Comparison of ENCODE assay signal across 1 cellular context in the genomic region with DNA sequence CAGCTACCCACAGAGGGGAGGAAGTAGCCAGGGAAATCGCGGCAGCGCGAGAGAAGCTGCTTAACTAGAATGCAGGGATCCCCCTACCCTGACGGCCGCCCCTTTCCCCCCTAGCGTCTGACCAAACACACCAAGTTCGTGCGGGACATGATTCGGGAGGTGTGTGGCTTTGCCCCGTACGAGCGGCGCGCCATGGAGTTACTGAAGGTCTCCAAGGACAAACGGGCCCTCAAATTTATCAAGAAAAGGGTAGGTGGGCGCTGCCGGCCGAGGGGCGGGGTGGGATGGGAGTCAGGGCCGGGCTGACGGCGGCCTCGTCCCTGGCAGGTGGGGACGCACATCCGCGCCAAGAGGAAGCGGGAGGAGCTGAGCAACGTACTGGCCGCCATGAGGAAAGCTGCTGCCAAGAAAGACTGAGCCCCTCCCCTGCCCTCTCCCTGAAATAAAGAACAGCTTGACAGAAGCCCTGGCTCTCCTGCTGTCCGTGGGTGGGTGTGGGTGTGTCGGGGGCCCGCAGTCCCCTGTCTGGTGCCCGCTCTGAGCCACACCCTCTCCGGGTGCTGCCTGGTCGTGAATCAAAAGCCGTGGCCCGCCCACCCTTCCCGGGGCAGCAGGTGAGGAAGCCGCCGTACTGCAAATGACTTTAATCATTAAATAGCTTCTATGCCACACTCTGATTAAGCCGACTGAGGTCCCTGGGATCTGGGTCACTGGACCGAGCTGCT.
TF ChIP-seq lines count a peak whose summit lies in the region.

No MANE protein-coding gene starts in this region.

TF ChIP-seq in IMR-90, 13 proteins besides CTCF, POLR2A, EP300 and RAD21 (continued from another document):
- TF ChIP-seq NFE2L2 (IDR thresholded peaks at IDR 0.05; ENCODE audit: low read depth, low read length) = no peak
- TF ChIP-seq ELK1 (IDR thresholded peaks at IDR 0.05; ENCODE audit: borderline replicate concordance, low read depth, low read length) = no peak
